1 cellular context compared by ENCODE assay signal in genomic region chr16:30484887-30485286, GRCh38.
TF ChIP-seq lines count a peak whose summit lies in the region.

No MANE protein-coding gene starts in this region.

TF ChIP-seq in WTC11, 78 proteins besides CTCF, POLR2A, EP300 and RAD21 (continued from another document):
- no peak for TF ChIP-seq FOXP4 (CRISPR knock-in tag; IDR thresholded peaks at IDR 0.05)
- no peak for TF ChIP-seq ZNF317 (CRISPR knock-in tag; IDR thresholded peaks at IDR 0.05; ENCODE audit: borderline replicate concordance, low read depth)
- no peak for TF ChIP-seq ZNF512 (CRISPR knock-in tag; IDR thresholded peaks at IDR 0.05; ENCODE audit: borderline replicate concordance)
- no peak for TF ChIP-seq ZNF138 (CRISPR knock-in tag; conservative IDR thresholded peaks at IDR 0.05)
- TF ChIP-seq ZNF416 (CRISPR knock-in tag; IDR thresholded peaks at IDR 0.05): no peak
- TF ChIP-seq NR2C2 (CRISPR knock-in tag; IDR thresholded peaks at IDR 0.05): no peak
- no peak for TF ChIP-seq ZNF423 (CRISPR knock-in tag; IDR thresholded peaks at IDR 0.05)
- TF ChIP-seq ZNF281 (CRISPR knock-in tag; IDR thresholded peaks at IDR 0.05): no peak
- no peak for TF ChIP-seq HMGXB4 (CRISPR knock-in tag; IDR thresholded peaks at IDR 0.05)
- TF ChIP-seq IRF2 (CRISPR knock-in tag; IDR thresholded peaks at IDR 0.05; ENCODE audit: borderline replicate concordance, low read depth): no peak
- TF ChIP-seq FOXP1 (CRISPR knock-in tag; IDR thresholded peaks at IDR 0.05; ENCODE audit: borderline replicate concordance): no peak
- no peak for TF ChIP-seq ATF3 (CRISPR knock-in tag; conservative IDR thresholded peaks at IDR 0.05)
- no peak for TF ChIP-seq ZNF425 (CRISPR knock-in tag; conservative IDR thresholded peaks at IDR 0.05)
- no peak for TF ChIP-seq TCF7 (CRISPR knock-in tag; IDR thresholded peaks at IDR 0.05; ENCODE audit: low read depth)
- no peak for TF ChIP-seq ZNF263 (CRISPR knock-in tag; IDR thresholded peaks at IDR 0.05; ENCODE audit: low read depth)
- TF ChIP-seq SOX15 (CRISPR knock-in tag; IDR thresholded peaks at IDR 0.05): no peak
- no peak for TF ChIP-seq TP53 (CRISPR knock-in tag; IDR thresholded peaks at IDR 0.05)
- no peak for TF ChIP-seq NFE2L1 (CRISPR knock-in tag; IDR thresholded peaks at IDR 0.05)
